ENCODE assay signal across 29 cellular contexts in the genomic region with DNA sequence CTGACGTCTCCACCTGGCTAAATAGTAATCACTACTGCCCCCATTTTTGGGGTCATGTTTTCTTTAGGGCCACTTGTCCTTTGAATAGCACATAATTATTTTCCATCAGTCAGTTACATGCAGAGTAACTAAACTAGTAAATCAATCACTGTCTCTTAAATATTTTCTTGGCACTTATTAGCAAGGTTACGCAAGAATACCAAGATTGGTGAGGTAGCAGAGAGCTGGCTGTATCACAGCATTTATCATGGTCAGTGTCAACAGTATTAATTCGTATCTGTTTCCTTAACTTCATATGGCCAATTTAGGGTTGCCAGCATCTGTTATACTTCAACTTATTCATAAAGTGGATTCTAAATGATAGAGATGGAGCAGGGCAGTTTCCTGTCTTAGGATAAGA.
"Had no signal": no experiment of that assay in that cellular context is flagged by ENCODE, and none has a peak within 500 bp of the region (broad histone marks: within the 10 kb centered on the region; RNA-seq: fewer than 3 reads in every experiment).

No MANE protein-coding gene starts in this region.

- H3K27me3 Mint-ChIP-seq: activated B cell treated with CpG ODN at 0.5 μM for 24 hours; stimulated activated naive B cell treated with anti-CD40 and anti-IgM and Interleukin-4, amounts not matched to agents 10 μg/mL and 1 μg/mL and 100 μg/mL, for 72 hours had no signal

- H3K27ac Mint-ChIP-seq: activated B cell treated with CpG ODN at 0.5 μM for 24 hours; activated naive CD4-positive, alpha-beta T cell treated with anti-CD3 and anti-CD28 coated beads, Interleukin-2, amount 50 U/mL, for 72 hours; activated T-cell treated with anti-CD3 and anti-CD28 coated beads, Interleukin-2, amount 50 U/mL, for 72 hours; nephron progenitor cell; stimulated activated naive B cell treated with anti-CD40 and anti-IgM and Interleukin-4, amounts not matched to agents 10 μg/mL and 1 μg/mL and 100 μg/mL, for 72 hours had no signal

- H3K4me3 ChIP-seq: body of pancreas, cardiac muscle cell, colonic mucosa, gastrocnemius medialis, pancreas, prostate gland, smooth muscle cell, stomach, tibial artery, upper lobe of right lung had no signal

- H3K27ac ChIP-seq: body of pancreas, cardiac muscle cell, colonic mucosa, gastrocnemius medialis, pancreas, prostate gland, stomach, tibial artery, upper lobe of right lung had no signal

- ATAC-seq: activated naive CD4-positive, alpha-beta T cell treated with anti-CD3 and anti-CD28 coated beads, Interleukin-2, amount 50 U/mL, for 72 hours; activated T-cell treated with anti-CD3 and anti-CD28 coated beads, Interleukin-2, amount 50 U/mL, for 72 hours; body of pancreas; gastrocnemius medialis; left ventricle myocardium superior; pancreas; stimulated activated naive B cell treated with anti-CD40 and anti-IgM and Interleukin-4, amounts not matched to agents 10 μg/mL and 1 μg/mL and 100 μg/mL, for 72 hours; upper lobe of right lung had no signal

- H3K4me1 Mint-ChIP-seq: activated B cell treated with CpG ODN at 0.5 μM for 24 hours; nephron progenitor cell; stimulated activated naive B cell treated with anti-CD40 and anti-IgM and Interleukin-4, amounts not matched to agents 10 μg/mL and 1 μg/mL and 100 μg/mL, for 72 hours had no signal

- H3K36me3 Mint-ChIP-seq: activated naive CD4-positive, alpha-beta T cell treated with anti-CD3 and anti-CD28 coated beads, Interleukin-2, amount 50 U/mL, for 72 hours; stimulated activated naive B cell treated with anti-CD40 and anti-IgM and Interleukin-4, amounts not matched to agents 10 μg/mL and 1 μg/mL and 100 μg/mL, for 72 hours had no signal

- DNase-seq: activated B cell treated with CpG ODN at 0.5 μM for 24 hours; activated CD4-positive, alpha-beta T cell treated with anti-CD3 and anti-CD28 coated beads, Interleukin-2, amount 50 U/mL, for 1 hour; activated naive CD4-positive, alpha-beta T cell; activated T-cell treated with anti-CD3 and anti-CD28 coated beads for 4 hours; activated T-cell treated with anti-CD3 and anti-CD28 coated beads, Interleukin-2, amount 50 U/mL, for 72 hours; anterior cingulate cortex; body of pancreas; cerebellar nuclear complex; colonic mucosa; effector CD8-positive, alpha-beta T cell; erythroblast; gastrocnemius medialis; glutamatergic neuron; islet precursor cell; left cardiac atrium; left ventricle myocardium superior; nephron progenitor cell; nucleus accumbens; stimulated activated CD4-positive, alpha-beta T cell treated with anti-CD3 and anti-CD28 coated beads, Interleukin-1b, Interleukin-23, amount 100 ng/mL, for 48 hours; stimulated activated naive B cell treated with anti-CD40 and anti-IgM and Interleukin-4, amounts not matched to agents 10 μg/mL and 1 μg/mL and 100 μg/mL, for 72 hours; stomach; T-helper 2 cell; tibial artery; upper lobe of right lung had no signal

- H3K36me3 ChIP-seq: cardiac muscle cell, colonic mucosa, gastrocnemius medialis, pancreas, prostate gland, stomach, tibial artery, upper lobe of right lung had no signal

- H3K4me3 Mint-ChIP-seq: activated B cell treated with CpG ODN at 0.5 μM for 24 hours; activated T-cell treated with anti-CD3 and anti-CD28 coated beads, Interleukin-2, amount 50 U/mL, for 72 hours; nephron progenitor cell; stimulated activated naive B cell treated with anti-CD40 and anti-IgM and Interleukin-4, amounts not matched to agents 10 μg/mL and 1 μg/mL and 100 μg/mL, for 72 hours had no signal

- H3K27me3 ChIP-seq: body of pancreas, cardiac muscle cell, colonic mucosa, gastrocnemius medialis, pancreas, stomach, tibial artery, upper lobe of right lung had no signal

- H3K9me3 ChIP-seq: body of pancreas, colonic mucosa, gastrocnemius medialis, pancreas, prostate gland, tibial artery, upper lobe of right lung had no signal

- H3K9me3 Mint-ChIP-seq: nephron progenitor cell; stimulated activated naive B cell treated with anti-CD40 and anti-IgM and Interleukin-4, amounts not matched to agents 10 μg/mL and 1 μg/mL and 100 μg/mL, for 72 hours had no signal
